Comparison of ENCODE assay signal across 12 cellular contexts in the genomic region with DNA sequence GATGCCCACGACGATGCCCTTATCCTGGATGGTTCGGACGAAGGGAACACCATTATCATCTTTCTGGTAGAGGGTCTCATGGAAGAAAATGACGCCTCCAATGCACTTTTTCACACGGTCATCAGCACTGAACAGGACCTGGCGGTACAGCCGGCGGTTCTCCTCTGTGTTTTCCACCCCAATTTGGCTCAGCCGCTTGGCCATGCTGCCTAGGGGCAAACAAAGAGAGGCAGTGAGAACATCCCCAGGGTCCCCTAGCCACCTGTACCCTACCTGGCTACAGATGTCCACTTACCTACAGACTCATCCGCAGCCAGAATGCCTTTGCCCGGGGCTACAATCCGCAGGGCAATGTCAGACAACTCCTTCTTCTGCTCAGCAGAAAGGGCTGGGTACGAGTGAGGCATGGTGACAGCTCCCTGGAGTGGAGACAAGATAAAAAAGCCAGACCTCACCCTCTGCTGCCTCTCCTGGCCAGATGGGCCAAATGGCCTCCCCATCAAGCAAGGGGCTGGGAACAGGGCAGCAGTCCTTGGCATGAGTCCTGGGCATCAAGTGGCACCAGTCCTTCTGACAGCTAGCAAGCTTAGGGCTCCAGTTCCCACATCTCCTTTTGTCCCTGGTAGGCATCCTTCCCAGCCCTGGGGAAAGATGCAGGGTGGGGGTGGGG. TPM values are rescaled to one million over a fixed set of nuclear protein-coding genes. Genes with fewer than 3 reads are reported as not detected.
DNase-seq lines count a peak whose midpoint lies in the region; ATAC-seq and TF ChIP-seq lines count a peak whose summit lies in the region.
"Had no signal": no experiment of that assay in that cellular context is flagged by ENCODE, and none has a peak within 500 bp of the region (broad histone marks: within the 10 kb centered on the region; RNA-seq: fewer than 3 reads in every experiment).

No MANE protein-coding gene starts in this region.

- H3K4me3 ChIP-seq in GM06990 (replicated peaks; ENCODE audit: low read depth, low read length) = no peak overlapping the region
- H3K4me3 ChIP-seq in choroid plexus epithelial cell (ENCODE audit: low read depth, low read length) = no peak overlapping the region
- H3K4me3 ChIP-seq: uterus had no signal

- ATAC-seq in GM18861 (IDR thresholded peaks at IDR 0.05; ENCODE audit: unreplicated experiment) (no peak), HG03354 (IDR thresholded peaks at IDR 0.05; ENCODE audit: poor library complexity, severe bottlenecking, unreplicated experiment) (no peak)
- ATAC-seq: sciatic nerve had no signal

- H3K27me3 ChIP-seq in GM06990 (replicated peaks; ENCODE audit: control insufficient read depth, insufficient read depth, low read length) = no peaks in the 10 kb centered on the region
- H3K27me3 ChIP-seq: uterus had no signal

- TF ChIP-seq CTCF in GM06990 (IDR thresholded peaks at IDR 0.05; ENCODE audit: insufficient read depth, low read length, poor library complexity, severe bottlenecking) (peak; percentile 23), choroid plexus epithelial cell (conservative IDR thresholded peaks at IDR 0.05; ENCODE audit: low read depth, low read length) (peak; percentile 15)

- no peak for DNase-seq in GM06990 (ENCODE audit: extremely low read depth, insufficient read length)
- peak in 58 of 76 experiments; percentile 6 to 70 (median 40) for DNase-seq in HUDEP-2 (lab: John Stamatoyannopoulos, UW; ENCODE audit: unreplicated experiment in 76 of 76)
- no peak for DNase-seq in choroid plexus epithelial cell (ENCODE audit: low read depth)
- DNase-seq in myocyte (ENCODE audit: low read depth) = peak; percentile 30
- no peak for DNase-seq in DMS79 treated with DMSO at 0.1 percent for 48 hours (lab: John Stamatoyannopoulos, UW)
- DNase-seq: DMS153, mesenchymal stem cell, NCI-H187 treated with DMSO at 0.1 percent for 48 hours, uterus had no signal

- H3K36me3 ChIP-seq in GM06990 (ENCODE audit: control insufficient read depth, insufficient read depth, low read length) = peaks cover 20% of the 10 kb centered on the region
- H3K36me3 ChIP-seq: uterus had no signal

RNA-seq across cellular contexts. Expression of gene ALDOC, which starts 1.4 kb away (rescaled TPM):
- total RNA-seq in myocyte = 22.5 and 25.9 TPM in 2 replicates
- 15.4 TPM for polyA plus RNA-seq in myocyte (2012)

RNA-seq across cellular contexts. Expression of gene PIGS, which starts 3.9 kb away (rescaled TPM):
- total RNA-seq in myocyte = 162 and 204 TPM in 2 replicates
- 119 TPM for polyA plus RNA-seq in myocyte (2012)

RNA-seq across cellular contexts. Expression of gene UNC119, which starts 22.8 kb away (rescaled TPM):
- 74.8 and 222 TPM in 2 replicates for total RNA-seq in myocyte
- polyA plus RNA-seq in myocyte (2012) = 48.5 TPM

RNA-seq across cellular contexts. Expression of gene SPAG5, which starts 23.6 kb away (rescaled TPM):
- total RNA-seq in myocyte = 2.2 and 4.3 TPM in 2 replicates
- polyA plus RNA-seq in myocyte (2012) = 3.4 TPM

RNA-seq across cellular contexts. Expression of gene RSKR, which starts 38.7 kb away (rescaled TPM):
- 12.2 and 14.6 TPM in 2 replicates for total RNA-seq in myocyte
- 11.5 TPM for polyA plus RNA-seq in myocyte (2012)

Comparison
In these comparisons a context has a peak if more than half of its experiments do, and no peak if none do; other contexts are left out.
1. DNase-seq: peak in HUDEP-2 (58 of 76) and myocyte (single experiment); none in GM06990 (single experiment), choroid plexus epithelial cell (single experiment) and DMS79 treated with DMSO at 0.1 percent for 48 hours (single experiment).